In genomic region chr4:89700766-89701165, GRCh38 we compare ENCODE assay signal across 35 cellular contexts.
"Had no signal": no experiment of that assay in that cellular context is flagged by ENCODE, and none has a peak within 500 bp of the region (broad histone marks: within the 10 kb centered on the region; RNA-seq: fewer than 3 reads in every experiment).

No MANE protein-coding gene starts in this region.

- ATAC-seq: body of pancreas; esophagus mucosa; left lobe of liver; lower lobe of right lung; natural killer cell treated with Interleukin-12 subunit alpha and Interleukin-12 subunit beta and Interleukin-15 and Interleukin-18, amount 100 ng/mL, for 72 hours; pancreas; stimulated activated memory B cell treated with anti-CD40 and anti-IgM and Interleukin-4, amounts not matched to agents 10 μg/mL and 1 μg/mL and 100 μg/mL, for 72 hours; stimulated activated naive CD8-positive, alpha-beta T cell treated with anti-CD3 and anti-CD28 coated beads, Interleukin-15, amount 100 ng/mL, for 72 hours; T-helper 17 cell had no signal

- DNase-seq: activated CD4-positive, alpha-beta memory T cell treated with anti-CD3 and anti-CD28 coated beads for 36 hours; activated CD4-positive, alpha-beta T cell treated with anti-CD3 and anti-CD28 coated beads, Interleukin-2, amount 10 ng/mL, durations not matched to agents 24 days and 14 days; activated CD4-positive, CD25-positive, alpha-beta regulatory T cell treated with anti-CD3 and anti-CD28 coated beads, Interleukin-2, amount 50 U/mL, for 72 hours; activated CD8-positive, alpha-beta memory T cell treated with anti-CD3 and anti-CD28 coated beads, Interleukin-2, amount 50 U/mL, for 4 hours; activated effector memory CD4-positive, alpha-beta T cell treated with anti-CD3 and anti-CD28 coated beads, Interleukin-2, amount 50 U/mL, for 16 hours; activated naive CD4-positive, alpha-beta T cell treated with anti-CD3 and anti-CD28 coated beads for 36 hours; activated naive CD8-positive, alpha-beta T cell treated with anti-CD3 and anti-CD28 coated beads for 36 hours; activated T-cell treated with anti-CD3 and anti-CD28 coated beads, Interleukin-2, amount 50 U/mL, for 1 hour; adrenal gland; aorta; body of pancreas; cerebellar nuclear complex; foreskin fibroblast; kidney glomerular epithelial cell; lower lobe of right lung; mesendoderm; pancreas; retina; sigmoid colon; small intestine; stimulated activated CD4-positive, alpha-beta T cell treated with anti-CD3 and anti-CD28 coated beads, Interleukin-1b, Interleukin-23, amount 100 ng/mL, for 48 hours; stimulated activated CD4-positive, alpha-beta T cell treated with anti-CD3 and anti-CD28 coated beads, Interleukin-4, amount 100 ng/mL, for 4 hours; stimulated activated CD8-positive, alpha-beta memory T cell treated with anti-CD3 and anti-CD28 coated beads, Interleukin-4, amount 100 ng/mL, for 48 hours; stimulated activated naive CD8-positive, alpha-beta T cell treated with anti-CD3 and anti-CD28 coated beads, Interleukin-15, amount 100 ng/mL, for 72 hours; substantia nigra; T-helper 17 cell; T1000; upper lobe of left lung had no signal

- H3K4me3 ChIP-seq: adrenal gland, body of pancreas, cardiac muscle cell, coronary artery, lower lobe of right lung, pancreas, prostate gland, sigmoid colon, upper lobe of left lung had no signal

- FAIRE-seq: pancreas, small intestine had no signal

- H3K36me3 ChIP-seq: adrenal gland, cardiac muscle cell, lower lobe of right lung, pancreas, prostate gland, sigmoid colon, upper lobe of left lung had no signal

- H3K4me1 ChIP-seq: adrenal gland, body of pancreas, lower lobe of right lung, pancreas, prostate gland, sigmoid colon, upper lobe of left lung had no signal

- H3K27ac ChIP-seq: adrenal gland, body of pancreas, cardiac muscle cell, coronary artery, lower lobe of right lung, pancreas, prostate gland, sigmoid colon, upper lobe of left lung had no signal

- H3K9me3 ChIP-seq: adrenal gland, body of pancreas, lower lobe of right lung, pancreas, prostate gland, upper lobe of left lung had no signal

- H3K27me3 ChIP-seq: adrenal gland, body of pancreas, cardiac muscle cell, pancreas, sigmoid colon, upper lobe of left lung had no signal
